9 cellular contexts compared by ENCODE assay signal in the genomic region with DNA sequence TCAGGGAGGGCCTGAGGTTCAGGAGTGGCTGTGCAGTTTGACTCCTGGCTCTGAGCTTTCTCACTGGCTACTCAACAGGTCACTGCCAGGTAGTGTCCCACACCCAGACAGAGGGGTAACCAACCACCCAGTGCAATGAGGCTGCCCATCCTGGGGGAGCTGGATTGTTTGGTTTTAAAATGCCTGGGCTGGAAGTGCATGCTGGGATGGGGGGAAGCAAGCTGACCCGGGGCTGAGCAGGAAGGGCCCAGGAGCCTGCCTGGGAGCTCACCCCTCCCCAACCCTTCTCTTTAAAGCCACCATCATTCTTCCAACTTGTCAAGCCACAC. TPM values are rescaled to one million over a fixed set of nuclear protein-coding genes. Genes with fewer than 3 reads are reported as not detected.
DNase-seq lines count a peak whose midpoint lies in the region; ATAC-seq, FAIRE-seq and TF ChIP-seq lines count a peak whose summit lies in the region.
"Had no signal": no experiment of that assay in that cellular context is flagged by ENCODE, and none has a peak within 500 bp of the region (broad histone marks: within the 10 kb centered on the region; RNA-seq: fewer than 3 reads in every experiment).

No MANE protein-coding gene starts in this region.

- H3K4me3 Mint-ChIP-seq in GM23338 = no peak overlapping the region
- no peak overlapping the region for H3K4me3 Mint-ChIP-seq in astrocyte (ENCODE audit: unreplicated experiment)
- peak overlapping the region; percentile 93 for H3K4me3 Mint-ChIP-seq in natural killer cell

- H3K9ac ChIP-seq in astrocyte (ENCODE audit: low read length) = peak overlapping the region; percentile 88

- ATAC-seq in GM23338 (no peak), natural killer cell (no peak)

- H3K27ac ChIP-seq in GM23338 (ENCODE audit: low read depth) (no peak overlapping the region), astrocyte (ENCODE audit: low read depth, low read length) (peak overlapping the region; percentile 9)

- H3K36me3 Mint-ChIP-seq in GM23338 (ENCODE audit: low read depth) (no peaks in the 10 kb centered on the region; the same call in 2 of the 3 replicates), astrocyte (ENCODE audit: low read depth, unreplicated experiment) (no peaks in the 10 kb centered on the region), natural killer cell (no peaks in the 10 kb centered on the region)

- H3K27me3 Mint-ChIP-seq in GM23338 (ENCODE audit: insufficient read depth, low read depth, poor library complexity) = peaks cover 4% of the 10 kb centered on the region
- peaks cover 9% of the 10 kb centered on the region for H3K27me3 Mint-ChIP-seq in astrocyte (ENCODE audit: low read depth, unreplicated experiment)
- peaks cover 6 to 10% of the 10 kb centered on the region in 2 donors for H3K27me3 Mint-ChIP-seq in natural killer cell (ENCODE audit: low read depth in 2 of 2)

- H3K9me2 ChIP-seq in GM23338 (ENCODE audit: insufficient read depth) = no peaks in the 10 kb centered on the region

- H3K9me3 ChIP-seq in astrocyte (ENCODE audit: insufficient read depth, low read depth, low read length) = no peaks in the 10 kb centered on the region

- no peak for FAIRE-seq in astrocyte (lab: Jason Lieb, UNC)

- H3K9me3 Mint-ChIP-seq in GM23338 (no peaks in the 10 kb centered on the region), astrocyte (ENCODE audit: unreplicated experiment) (no peaks in the 10 kb centered on the region), natural killer cell (no peaks in the 10 kb centered on the region)

- DNase-seq in AG10803 (ENCODE audit: low read depth) = no peak
- no peak for DNase-seq in GM23338 (ENCODE audit: low spot score)
- no peak for DNase-seq in astrocyte (ENCODE audit: low read depth)
- no peak for DNase-seq in natural killer cell
- DNase-seq in stimulated activated naive CD4-positive, alpha-beta T cell treated with Interleukin-2 at 50 U/mL for 16 hours (lab: John Stamatoyannopoulos, UW) = no peak
- DNase-seq in middle frontal gyrus (ENCODE audit: extremely low spot score, low spot score) = no peak
- DNase-seq in inferior parietal cortex (ENCODE audit: extremely low spot score) = no peak
- DNase-seq in islet precursor cell = no peak

- H3K4me3 ChIP-seq in AG10803 (ENCODE audit: low read length) = peak overlapping the region; percentile 60
- no peak overlapping the region for H3K4me3 ChIP-seq in GM23338
- H3K4me3 ChIP-seq in astrocyte (ENCODE audit: insufficient read depth, low read depth, low read length) = peak overlapping the region; percentile 77

- H3K27me3 ChIP-seq in GM23338 (ENCODE audit: insufficient read depth) (no peaks in the 10 kb centered on the region), astrocyte (ENCODE audit: insufficient read depth, low read length) (peaks cover 6% of the 10 kb centered on the region)

- no peaks in the 10 kb centered on the region for H3F3A ChIP-seq in GM23338 (replicated peaks; ENCODE audit: low read depth)

- TF ChIP-seq CTCF in AG10803 (conservative IDR thresholded peaks at IDR 0.05; ENCODE audit: low read length) (no peak), GM23338 (conservative IDR thresholded peaks at IDR 0.05; ENCODE audit: low read depth in 2 of 2) (no peak), astrocyte (IDR thresholded peaks at IDR 0.05; ENCODE audit: insufficient read depth, low read depth, low read length) (no peak), natural killer cell (IDR thresholded peaks at IDR 0.05) (no peak)

- no peak overlapping the region for H3K27ac Mint-ChIP-seq in GM23338
- no peak overlapping the region for H3K27ac Mint-ChIP-seq in astrocyte (ENCODE audit: unreplicated experiment)
- H3K27ac Mint-ChIP-seq in natural killer cell = peak overlapping the region in 1 of 2 donors; percentile 65

- H3K79me2 ChIP-seq in GM23338 (replicated peaks; ENCODE audit: insufficient read depth) (no peaks in the 10 kb centered on the region), astrocyte (ENCODE audit: insufficient read depth, low read length) (no peaks in the 10 kb centered on the region)

- H3K36me3 ChIP-seq in GM23338 (ENCODE audit: insufficient read depth) (no peaks in the 10 kb centered on the region), astrocyte (ENCODE audit: insufficient read depth, low read length) (no peaks in the 10 kb centered on the region)

- H2AFZ ChIP-seq in GM23338 (peak overlapping the region; percentile 35), astrocyte (ENCODE audit: low read depth, low read length) (peak overlapping the region; percentile 87)

- H3K4me1 ChIP-seq in GM23338 (ENCODE audit: insufficient read depth) (peaks cover 17% of the 10 kb centered on the region), astrocyte (ENCODE audit: insufficient read depth, low read length) (peaks cover 10% of the 10 kb centered on the region)

- peaks cover 31% of the 10 kb centered on the region for H3K4me1 Mint-ChIP-seq in GM23338
- H3K4me1 Mint-ChIP-seq in astrocyte (ENCODE audit: low read depth, unreplicated experiment) = peaks cover 9% of the 10 kb centered on the region
- peaks cover 0 to 9% of the 10 kb centered on the region in 2 donors for H3K4me1 Mint-ChIP-seq in natural killer cell

- no peaks in the 10 kb centered on the region for H4K20me1 ChIP-seq in GM23338 (replicated peaks; ENCODE audit: insufficient read depth)
- no peaks in the 10 kb centered on the region for H4K20me1 ChIP-seq in astrocyte (ENCODE audit: insufficient read depth, low read length)

- intact Hi-C loops in natural killer cell (cut with micrococcal nuclease) = no loop called here

- 0 out of 2 replicates have a peak overlapping the region, but pooled peaks have one; percentile 59 for H3K4me2 ChIP-seq in GM23338
- peak overlapping the region; percentile 100 for H3K4me2 ChIP-seq in astrocyte (ENCODE audit: low read length)

TF ChIP-seq in GM23338, 12 proteins besides CTCF, POLR2A, EP300 and RAD21 (continues in another document):
- TF ChIP-seq, protein P1, sequence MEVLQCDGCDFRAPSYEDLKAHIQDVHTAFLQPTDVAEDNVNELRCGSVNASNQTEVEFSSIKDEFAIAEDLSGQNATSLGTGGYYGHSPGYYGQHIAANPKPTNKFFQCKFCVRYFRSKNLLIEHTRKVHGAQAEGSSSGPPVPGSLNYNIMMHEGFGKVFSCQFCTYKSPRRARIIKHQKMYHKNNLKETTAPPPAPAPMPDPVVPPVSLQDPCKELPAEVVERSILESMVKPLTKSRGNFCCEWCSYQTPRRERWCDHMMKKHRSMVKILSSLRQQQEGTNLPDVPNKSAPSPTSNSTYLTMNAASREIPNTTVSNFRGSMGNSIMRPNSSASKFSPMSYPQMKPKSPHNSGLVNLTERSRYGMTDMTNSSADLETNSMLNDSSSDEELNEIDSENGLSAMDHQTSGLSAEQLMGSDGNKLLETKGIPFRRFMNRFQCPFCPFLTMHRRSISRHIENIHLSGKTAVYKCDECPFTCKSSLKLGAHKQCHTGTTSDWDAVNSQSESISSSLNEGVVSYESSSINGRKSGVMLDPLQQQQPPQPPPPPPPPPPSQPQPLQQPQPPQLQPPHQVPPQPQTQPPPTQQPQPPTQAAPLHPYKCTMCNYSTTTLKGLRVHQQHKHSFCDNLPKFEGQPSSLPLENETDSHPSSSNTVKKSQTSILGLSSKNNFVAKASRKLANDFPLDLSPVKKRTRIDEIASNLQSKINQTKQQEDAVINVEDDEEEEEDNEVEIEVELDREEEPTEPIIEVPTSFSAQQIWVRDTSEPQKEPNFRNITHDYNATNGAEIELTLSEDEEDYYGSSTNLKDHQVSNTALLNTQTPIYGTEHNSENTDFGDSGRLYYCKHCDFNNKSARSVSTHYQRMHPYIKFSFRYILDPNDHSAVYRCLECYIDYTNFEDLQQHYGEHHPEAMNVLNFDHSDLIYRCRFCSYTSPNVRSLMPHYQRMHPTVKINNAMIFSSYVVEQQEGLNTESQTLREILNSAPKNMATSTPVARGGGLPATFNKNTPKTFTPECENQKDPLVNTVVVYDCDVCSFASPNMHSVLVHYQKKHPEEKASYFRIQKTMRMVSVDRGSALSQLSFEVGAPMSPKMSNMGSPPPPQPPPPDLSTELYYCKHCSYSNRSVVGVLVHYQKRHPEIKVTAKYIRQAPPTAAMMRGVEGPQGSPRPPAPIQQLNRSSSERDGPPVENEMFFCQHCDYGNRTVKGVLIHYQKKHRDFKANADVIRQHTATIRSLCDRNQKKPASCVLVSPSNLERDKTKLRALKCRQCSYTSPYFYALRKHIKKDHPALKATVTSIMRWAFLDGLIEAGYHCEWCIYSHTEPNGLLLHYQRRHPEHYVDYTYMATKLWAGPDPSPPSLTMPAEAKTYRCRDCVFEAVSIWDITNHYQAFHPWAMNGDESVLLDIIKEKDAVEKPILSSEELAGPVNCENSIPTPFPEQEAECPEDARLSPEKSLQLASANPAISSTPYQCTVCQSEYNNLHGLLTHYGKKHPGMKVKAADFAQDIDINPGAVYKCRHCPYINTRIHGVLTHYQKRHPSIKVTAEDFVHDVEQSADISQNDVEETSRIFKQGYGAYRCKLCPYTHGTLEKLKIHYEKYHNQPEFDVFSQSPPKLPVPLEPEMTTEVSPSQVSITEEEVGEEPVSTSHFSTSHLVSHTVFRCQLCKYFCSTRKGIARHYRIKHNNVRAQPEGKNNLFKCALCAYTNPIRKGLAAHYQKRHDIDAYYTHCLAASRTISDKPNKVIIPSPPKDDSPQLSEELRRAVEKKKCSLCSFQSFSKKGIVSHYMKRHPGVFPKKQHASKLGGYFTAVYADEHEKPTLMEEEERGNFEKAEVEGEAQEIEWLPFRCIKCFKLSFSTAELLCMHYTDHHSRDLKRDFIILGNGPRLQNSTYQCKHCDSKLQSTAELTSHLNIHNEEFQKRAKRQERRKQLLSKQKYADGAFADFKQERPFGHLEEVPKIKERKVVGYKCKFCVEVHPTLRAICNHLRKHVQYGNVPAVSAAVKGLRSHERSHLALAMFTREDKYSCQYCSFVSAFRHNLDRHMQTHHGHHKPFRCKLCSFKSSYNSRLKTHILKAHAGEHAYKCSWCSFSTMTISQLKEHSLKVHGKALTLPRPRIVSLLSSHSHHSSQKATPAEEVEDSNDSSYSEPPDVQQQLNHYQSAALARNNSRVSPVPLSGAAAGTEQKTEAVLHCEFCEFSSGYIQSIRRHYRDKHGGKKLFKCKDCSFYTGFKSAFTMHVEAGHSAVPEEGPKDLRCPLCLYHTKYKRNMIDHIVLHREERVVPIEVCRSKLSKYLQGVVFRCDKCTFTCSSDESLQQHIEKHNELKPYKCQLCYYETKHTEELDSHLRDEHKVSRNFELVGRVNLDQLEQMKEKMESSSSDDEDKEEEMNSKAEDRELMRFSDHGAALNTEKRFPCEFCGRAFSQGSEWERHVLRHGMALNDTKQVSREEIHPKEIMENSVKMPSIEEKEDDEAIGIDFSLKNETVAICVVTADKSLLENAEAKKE (CRISPR knock-in tag; IDR thresholded peaks at IDR 0.05) = no peak
- TF ChIP-seq CREB1 (CRISPR knock-in tag; IDR thresholded peaks at IDR 0.05; ENCODE audit: low read depth) (no peak), EZH2 (IDR thresholded peaks at IDR 0.05; ENCODE audit: low read depth, unreplicated experiment) (no peak), NANOG (IDR thresholded peaks at IDR 0.05; ENCODE audit: borderline replicate concordance) (no peak), EZH2phosphoT487 (IDR thresholded peaks at IDR 0.05; ENCODE audit: unreplicated experiment) (no peak)

RNA-seq across cellular contexts. Expression of gene ABHD12B, which starts 12.6 kb away (rescaled TPM):
- 9.0 and 13.4 TPM in 2 replicates for total RNA-seq in GM23338 (2014; rRNA removed; shearing (Covaris generic))
- polyA plus RNA-seq in GM23338 (2016; fragmentation: Nextera tagmentation; extraction: Ambion mirVana) = 52.8 and 56.9 TPM in 2 replicates
- total RNA-seq in astrocyte = not detected in 2 replicates
- total RNA-seq in natural killer cell = not detected
- total RNA-seq: T-helper 1 cell treated with Interleukin-12 subunit alpha and Interleukin-12 subunit beta and Interleukin-4 antibody, amounts not matched to agents 30 ng/mL and 1 ng/mL, for 36 hours had no signal

RNA-seq across cellular contexts. Expression of gene NIN, which starts 28.3 kb away (rescaled TPM):
- total RNA-seq in GM23338 (2014; rRNA removed; shearing (Covaris generic)) = 12.9 and 17.4 TPM in 2 replicates
- polyA plus RNA-seq in GM23338 (2016; fragmentation: Nextera tagmentation; extraction: Ambion mirVana) = 6.2 and 7.4 TPM in 2 replicates
- total RNA-seq in astrocyte (38.2 and 45.4 TPM in 2 replicates), natural killer cell (100 to 1,000 TPM in 2 of 3 donors, 10 to 100 TPM in 1; 90.8 to 127 (median 118) TPM)
